Comparison of ENCODE assay signal across 8 cellular contexts in the genomic region with DNA sequence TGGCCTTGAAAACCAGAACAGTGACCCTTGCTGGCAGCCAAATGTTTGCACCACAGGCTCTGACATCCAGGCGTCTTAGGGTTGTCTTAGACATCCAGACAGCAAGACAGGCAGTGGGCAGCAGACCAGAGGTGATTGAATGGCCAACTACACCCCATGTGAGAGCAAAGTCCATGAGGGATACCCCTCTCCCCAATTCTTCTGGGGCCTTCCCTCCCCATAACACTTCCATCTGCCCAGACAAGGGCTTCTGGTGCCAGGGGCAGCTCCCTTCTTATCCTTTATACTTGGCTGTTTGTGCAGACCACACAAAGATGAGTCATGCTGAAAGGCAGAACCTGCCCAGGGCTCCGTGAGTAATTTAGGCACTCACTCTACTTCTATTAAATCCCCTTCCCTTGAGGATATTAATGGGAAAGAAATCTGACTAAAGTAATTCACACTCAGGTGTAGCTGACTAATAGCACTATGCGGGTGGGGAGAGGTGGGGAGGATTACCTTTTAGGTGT.
DNase-seq lines count a peak whose midpoint lies in the region; ATAC-seq and TF ChIP-seq lines count a peak whose summit lies in the region.

No MANE protein-coding gene starts in this region.

- H3K4me3 ChIP-seq in spleen, result peak overlapping the region in 1 of 8 donors; percentile 46

- peaks cover 10% of the 10 kb centered on the region for H3K36me3 Mint-ChIP-seq in activated CD4-positive, alpha-beta T cell treated with anti-CD3 and anti-CD28 coated beads, Interleukin-2, amount 10 ng/mL, durations not matched to agents 24 days and 14 days (ENCODE audit: low read depth)
- peaks cover 4% of the 10 kb centered on the region for H3K36me3 Mint-ChIP-seq in effector memory CD8-positive, alpha-beta T cell (ENCODE audit: insufficient read depth)

- intact Hi-C loops in activated CD4-positive, alpha-beta T cell treated with anti-CD3 and anti-CD28 coated beads, Interleukin-2, amount 10 ng/mL, durations not matched to agents 24 days and 14 days (cut with micrococcal nuclease), result loop anchor here (5.0 kb wide), 1 partner anchor 748 kb away; no protein-coding TSS in a partner anchor
- intact Hi-C loops in spleen (cut with DNase I; ENCODE audit: low total_unique reads), result no loop called here

- peaks cover 72% of the 10 kb centered on the region for H3K4me1 Mint-ChIP-seq in activated CD4-positive, alpha-beta T cell treated with anti-CD3 and anti-CD28 coated beads, Interleukin-2, amount 10 ng/mL, durations not matched to agents 24 days and 14 days
- peaks cover 50 to 58% of the 10 kb centered on the region in 2 donors for H3K4me1 Mint-ChIP-seq in effector memory CD8-positive, alpha-beta T cell (ENCODE audit: low read depth in 2 of 2)

- ATAC-seq in effector memory CD8-positive, alpha-beta T cell (replicated peaks), result no peak

- peak overlapping the region; percentile 74 for H3K27ac Mint-ChIP-seq in activated CD4-positive, alpha-beta T cell treated with anti-CD3 and anti-CD28 coated beads, Interleukin-2, amount 10 ng/mL, durations not matched to agents 24 days and 14 days
- H3K27ac Mint-ChIP-seq in effector memory CD8-positive, alpha-beta T cell, result peak overlapping the region in 1 of 2 donors; percentile 53

- peak; percentile 75 for DNase-seq in activated CD4-positive, alpha-beta T cell treated with anti-CD3 and anti-CD28 coated beads, Interleukin-2, amount 10 ng/mL, durations not matched to agents 24 days and 14 days
- no peak for DNase-seq in activated CD4-positive, alpha-beta T cell treated with anti-CD3 and anti-CD28 coated beads, Interleukin-2, amount 50 U/mL, for 4 hours
- DNase-seq in NOMO-1 treated with dmso at 0.1 percent for 144 hours (lab: John Stamatoyannopoulos, UW; ENCODE audit: unreplicated experiment), result peak; percentile 55
- no peak for DNase-seq in effector memory CD8-positive, alpha-beta T cell
- peak; percentile 55 for DNase-seq in spleen
- DNase-seq in NCI-H2107 (lab: John Stamatoyannopoulos, UW), result no peak
- DNase-seq in effector CD4-positive, alpha-beta T cell, result no peak
- DNase-seq in NCI-H2227 treated with DMSO at 0.1 percent for 48 hours (lab: John Stamatoyannopoulos, UW), result no peak

- peaks cover 6% of the 10 kb centered on the region for H3K9me3 Mint-ChIP-seq in activated CD4-positive, alpha-beta T cell treated with anti-CD3 and anti-CD28 coated beads, Interleukin-2, amount 10 ng/mL, durations not matched to agents 24 days and 14 days
- H3K9me3 Mint-ChIP-seq in effector memory CD8-positive, alpha-beta T cell, result peaks cover under 1 to 6% of the 10 kb centered on the region in 2 donors

- H3K9me3 ChIP-seq in spleen, result peaks cover 4 to 16% (median 12%) of the 10 kb centered on the region in 8 donors

- H3K36me3 ChIP-seq in spleen, result no peaks in the 10 kb centered on the region

- WGBS in spleen, 5 donors, result 35 to 70% (median 44%) methylated on average over 2 to 3 of the region's 3 CpGs

- no peaks in the 10 kb centered on the region for H3K27me3 ChIP-seq in spleen (replicated peaks in 1 of 7)

- H3K27ac ChIP-seq in spleen, result peak overlapping the region in 7 of 8 donors; percentile 36 to 85 (median 75)

- no peak for TF ChIP-seq POLR2A in spleen (IDR thresholded peaks at IDR 0.05)

- H3K4me1 ChIP-seq in spleen, result peaks cover 25 to 93% (median 57%) of the 10 kb centered on the region in 6 donors

- no peak for TF ChIP-seq CTCF in spleen (IDR thresholded peaks at IDR 0.05 in 8 of 11, conservative IDR thresholded peaks at IDR 0.05 in 3 of 11)

- peaks cover 1% of the 10 kb centered on the region for H3K27me3 Mint-ChIP-seq in activated CD4-positive, alpha-beta T cell treated with anti-CD3 and anti-CD28 coated beads, Interleukin-2, amount 10 ng/mL, durations not matched to agents 24 days and 14 days
- H3K27me3 Mint-ChIP-seq in effector memory CD8-positive, alpha-beta T cell, result no peaks in the 10 kb centered on the region

- peak overlapping the region; percentile 50 for H3K4me3 Mint-ChIP-seq in activated CD4-positive, alpha-beta T cell treated with anti-CD3 and anti-CD28 coated beads, Interleukin-2, amount 10 ng/mL, durations not matched to agents 24 days and 14 days
- H3K4me3 Mint-ChIP-seq in effector memory CD8-positive, alpha-beta T cell, result peak overlapping the region; percentile 48 to 65

Comparison
In these comparisons a context has a peak if more than half of its experiments do, and no peak if none do; other contexts are left out.
1. DNase-seq: peak in activated CD4-positive, alpha-beta T cell treated with anti-CD3 and anti-CD28 coated beads, Interleukin-2, amount 10 ng/mL, durations not matched to agents 24 days and 14 days (single experiment), NOMO-1 treated with dmso at 0.1 percent for 144 hours (single experiment) and spleen (single experiment); none in activated CD4-positive, alpha-beta T cell treated with anti-CD3 and anti-CD28 coated beads, Interleukin-2, amount 50 U/mL, for 4 hours (0 of 2), effector memory CD8-positive, alpha-beta T cell (0 of 3), NCI-H2107 (single experiment), effector CD4-positive, alpha-beta T cell (single experiment) and NCI-H2227 treated with DMSO at 0.1 percent for 48 hours (single experiment).